17 cellular contexts compared by ENCODE assay signal in genomic region chr3:107892960-107893359, GRCh38.
"Had no signal": no experiment of that assay in that cellular context is flagged by ENCODE, and none has a peak within 500 bp of the region (broad histone marks: within the 10 kb centered on the region; RNA-seq: fewer than 3 reads in every experiment).

No MANE protein-coding gene starts in this region.

- H3K4me3 Mint-ChIP-seq: activated naive CD8-positive, alpha-beta T cell; activated T-cell treated with anti-CD3 and anti-CD28 coated beads, Interleukin-2, amount 50 U/mL, for 24 hours; dendritic cell treated with granulocyte-macrophage colony-stimulating factor and Interleukin-4, amounts not matched to agents 40 ng/mL and 50 ng/mL, for 4 days; effector memory CD8-positive, alpha-beta T cell; neural crest cell; type B pancreatic cell had no signal

- H3K27ac ChIP-seq: brain microvascular endothelial cell, epithelial cell of prostate, gastroesophageal sphincter, left ventricle myocardium inferior, ovary had no signal

- H3K36me3 ChIP-seq: brain microvascular endothelial cell, gastroesophageal sphincter, left ventricle myocardium inferior, ovary had no signal

- H3K27me3 ChIP-seq: brain microvascular endothelial cell, gastroesophageal sphincter, ovary had no signal

- DNase-seq: activated effector memory CD4-positive, alpha-beta T cell treated with anti-CD3 and anti-CD28 coated beads, Interleukin-2, amount 50 U/mL, for 16 hours; activated T-cell treated with anti-CD3 and anti-CD28 coated beads, Interleukin-2, amount 50 U/mL, for 24 hours; amygdala; brain microvascular endothelial cell; effector memory CD8-positive, alpha-beta T cell; kidney; left ventricle myocardium inferior; ovary; stimulated activated CD4-positive, alpha-beta T cell treated with anti-CD3 and anti-CD28 coated beads, Interleukin-2, amount 100 ng/mL, for 48 hours; stimulated activated naive CD4-positive, alpha-beta T cell treated with Interleukin-2 at 50 U/mL for 16 hours had no signal

- H3K27ac Mint-ChIP-seq: activated naive CD8-positive, alpha-beta T cell; activated T-cell treated with anti-CD3 and anti-CD28 coated beads, Interleukin-2, amount 50 U/mL, for 24 hours; dendritic cell treated with granulocyte-macrophage colony-stimulating factor and Interleukin-4, amounts not matched to agents 40 ng/mL and 50 ng/mL, for 4 days; effector memory CD8-positive, alpha-beta T cell; type B pancreatic cell had no signal

- H3K4me1 ChIP-seq: left ventricle myocardium inferior had no signal

- H3K9me3 ChIP-seq: left ventricle myocardium inferior, ovary had no signal

- ATAC-seq: activated CD4-positive, CD25-positive, alpha-beta regulatory T cell treated with anti-CD3 and anti-CD28 coated beads, Interleukin-2, amount 50 U/mL, for 24 hours; effector memory CD8-positive, alpha-beta T cell; gastroesophageal sphincter had no signal

- H3K4me3 ChIP-seq: gastroesophageal sphincter, left ventricle myocardium inferior, ovary had no signal
